22 cellular contexts compared by ENCODE assay signal in the genomic region with DNA sequence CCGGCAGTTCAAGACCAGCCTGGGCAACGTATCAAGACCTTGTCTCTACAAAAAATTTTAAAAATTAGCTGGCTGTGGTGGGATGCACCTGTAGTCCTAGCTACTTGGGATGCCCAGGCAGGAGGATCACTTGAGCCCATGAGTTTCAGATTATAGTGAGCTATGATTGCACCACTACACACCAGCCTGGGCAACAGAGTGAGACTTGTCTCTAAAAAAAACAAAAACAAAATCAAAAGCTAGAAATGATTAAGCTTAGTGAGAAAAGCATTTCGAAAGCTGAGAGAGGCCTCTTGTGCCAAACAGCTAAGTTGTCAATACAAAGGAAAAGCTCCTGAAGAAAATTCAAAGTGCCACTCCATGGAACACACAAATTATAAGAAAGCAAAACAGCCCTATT. TPM values are rescaled to one million over a fixed set of nuclear protein-coding genes. Genes with fewer than 3 reads are reported as not detected.
DNase-seq lines count a peak whose midpoint lies in the region; ATAC-seq and TF ChIP-seq lines count a peak whose summit lies in the region.
"Had no signal": no experiment of that assay in that cellular context is flagged by ENCODE, and none has a peak within 500 bp of the region (broad histone marks: within the 10 kb centered on the region; RNA-seq: fewer than 3 reads in every experiment).

No MANE protein-coding gene starts in this region.

- H3K9ac ChIP-seq in SK-N-MC (ENCODE audit: insufficient read length) (no peak overlapping the region), smooth muscle cell (ENCODE audit: low read depth) (no peak overlapping the region)

- 0 out of 3 replicates have a peak overlapping the region, but pooled peaks have one; percentile 9 for H3K4me3 Mint-ChIP-seq in GM23338
- H3K4me3 Mint-ChIP-seq: IgD-negative memory B cell had no signal

- no peak for TF ChIP-seq POLR2A in ovary (IDR thresholded peaks at IDR 0.05)

- H3K27ac ChIP-seq in GM23338 (ENCODE audit: low read depth) (peak overlapping the region; percentile 92), SK-N-MC (peak overlapping the region; percentile 91), hepatocyte (peak overlapping the region; percentile 25), smooth muscle cell (ENCODE audit: low read depth) (peak overlapping the region; percentile 10), ovary (no peak overlapping the region)
- H3K27ac ChIP-seq: HL-60 had no signal

- no peak for ATAC-seq in GM23338
- ATAC-seq: HCT116 had no signal

- peaks cover 17% of the 10 kb centered on the region; the same call in 2 of the 3 replicates for H3K36me3 Mint-ChIP-seq in GM23338 (ENCODE audit: low read depth)

- H3K36me3 ChIP-seq in GM23338 (ENCODE audit: insufficient read depth) = no peaks in the 10 kb centered on the region
- H3K36me3 ChIP-seq in SK-N-MC (ENCODE audit: insufficient read depth, low read length) = no peaks in the 10 kb centered on the region
- H3K36me3 ChIP-seq in hepatocyte (replicated peaks; ENCODE audit: insufficient read depth, low read depth) = no peaks in the 10 kb centered on the region
- no peaks in the 10 kb centered on the region for H3K36me3 ChIP-seq in smooth muscle cell (ENCODE audit: low read depth)
- no peaks in the 10 kb centered on the region for H3K36me3 ChIP-seq in ovary
- H3K36me3 ChIP-seq: MG63 had no signal

- H3K27ac Mint-ChIP-seq in GM23338 = peak overlapping the region; percentile 96
- H3K27ac Mint-ChIP-seq: IgD-negative memory B cell had no signal

- H2AFZ ChIP-seq in GM23338 (no peak overlapping the region), hepatocyte (no peak overlapping the region), smooth muscle cell (ENCODE audit: low read depth) (no peak overlapping the region)

- H3K9me3 Mint-ChIP-seq in GM23338 = peaks cover 19% of the 10 kb centered on the region; the same call in 2 of the 3 replicates

- intact Hi-C loops in ovary (cut with DNase I) = no loop called here

- no peak for DNase-seq in GM23338 (ENCODE audit: low spot score)
- DNase-seq in SK-N-MC (ENCODE audit: low read depth, low spot score) = no peak
- no peak for DNase-seq in hepatocyte (ENCODE audit: low spot score)
- no peak for DNase-seq in smooth muscle cell (lab: John Stamatoyannopoulos, UW; ENCODE audit: unreplicated experiment)
- DNase-seq in foreskin fibroblast = no peak
- DNase-seq in ovary = no peak
- no peak for DNase-seq in activated effector memory CD4-positive, alpha-beta T cell treated with Interleukin-2 at 50 U/mL for 16 hours
- DNase-seq: ACHN, AML-193, GDM1, Karpas-422, MG63, NCI-H1048, NCI-H1436, NCI-H1930, NCI-H524, NCI-H82, OCI-M1, SHP77 treated with DMSO at 0.1 percent for 48 hours had no signal

- no peaks in the 10 kb centered on the region; the same call in 1 of the 2 replicates for H3F3A ChIP-seq in GM23338 (replicated peaks; ENCODE audit: low read depth)
- H3F3A ChIP-seq in smooth muscle cell (ENCODE audit: low read depth) = peaks cover 6% of the 10 kb centered on the region

- TF ChIP-seq CTCF in GM23338 (conservative IDR thresholded peaks at IDR 0.05; ENCODE audit: low read depth in 2 of 2) (no peak), hepatocyte (IDR thresholded peaks at IDR 0.05; ENCODE audit: poor library complexity) (no peak), smooth muscle cell (IDR thresholded peaks at IDR 0.05; ENCODE audit: borderline replicate concordance, insufficient read depth, poor library complexity, severe bottlenecking) (no peak), foreskin fibroblast (IDR thresholded peaks at IDR 0.05; ENCODE audit: low read depth, low read length) (no peak), ovary (IDR thresholded peaks at IDR 0.05) (no peak)

- H3K9me2 ChIP-seq in GM23338 (ENCODE audit: insufficient read depth) (no peaks in the 10 kb centered on the region), hepatocyte (replicated peaks; ENCODE audit: insufficient read depth) (no peaks in the 10 kb centered on the region)

- H3K27me3 Mint-ChIP-seq in GM23338 (ENCODE audit: insufficient read depth, low read depth, poor library complexity) = peaks cover 17% of the 10 kb centered on the region

- H4K20me1 ChIP-seq in GM23338 (replicated peaks; ENCODE audit: insufficient read depth) = no peaks in the 10 kb centered on the region
- H4K20me1 ChIP-seq in hepatocyte (ENCODE audit: insufficient read depth, poor library complexity, severe bottlenecking) = no peaks in the 10 kb centered on the region
- H4K20me1 ChIP-seq in smooth muscle cell (ENCODE audit: low read depth) = no peaks in the 10 kb centered on the region

- H3K4me2 ChIP-seq in GM23338 = peak overlapping the region; percentile 40; the same call in 1 of the 2 replicates
- no peak overlapping the region for H3K4me2 ChIP-seq in hepatocyte
- H3K4me2 ChIP-seq in smooth muscle cell = no peak overlapping the region

- H3K9me3 ChIP-seq in SK-N-MC (ENCODE audit: low read depth, low read length) (no peaks in the 10 kb centered on the region; the same call in 1 of the 2 replicates), hepatocyte (ENCODE audit: low read depth) (no peaks in the 10 kb centered on the region), smooth muscle cell (replicated peaks; ENCODE audit: low read depth) (no peaks in the 10 kb centered on the region), ovary (no peaks in the 10 kb centered on the region)
- H3K9me3 ChIP-seq: MG63 had no signal

- H3K4me1 ChIP-seq in GM23338 (ENCODE audit: insufficient read depth) (peaks cover 44% of the 10 kb centered on the region), hepatocyte (ENCODE audit: insufficient read depth) (no peaks in the 10 kb centered on the region), smooth muscle cell (ENCODE audit: low read depth) (peaks cover 4% of the 10 kb centered on the region), ovary (ENCODE audit: insufficient read depth) (no peaks in the 10 kb centered on the region)

- H3K27me3 ChIP-seq in GM23338 (ENCODE audit: insufficient read depth) (no peaks in the 10 kb centered on the region), hepatocyte (no peaks in the 10 kb centered on the region), smooth muscle cell (ENCODE audit: low read depth) (no peaks in the 10 kb centered on the region), ovary (no peaks in the 10 kb centered on the region)
- H3K27me3 ChIP-seq: MG63 had no signal

- H3K4me1 Mint-ChIP-seq in GM23338 = peaks cover 60% of the 10 kb centered on the region

- WGBS in hepatocyte (ENCODE audit: low lambda C conversion rate, missing lambda C conversion rate) = 100% methylated on average over 3 of the region's 3 CpGs
- WGBS in smooth muscle cell (ENCODE audit: low lambda C conversion rate) = 93% methylated on average over 3 of the region's 3 CpGs
- WGBS in ovary, 3 donors = 92 to 98% (median 96%) methylated on average over 3 of the region's 3 CpGs

- H3K4me3 ChIP-seq in GM23338 (no peak overlapping the region), SK-N-MC (peak overlapping the region; percentile 61), hepatocyte (no peak overlapping the region), smooth muscle cell (no peak overlapping the region), foreskin fibroblast (ENCODE audit: low read depth in 1 of 2, low read length in 2 of 2) (no peak overlapping the region), ovary (no peak overlapping the region)
- H3K4me3 ChIP-seq: MG63 had no signal

- H3K79me2 ChIP-seq in GM23338 (replicated peaks; ENCODE audit: insufficient read depth) (no peaks in the 10 kb centered on the region), hepatocyte (no peaks in the 10 kb centered on the region), smooth muscle cell (ENCODE audit: low read depth) (no peaks in the 10 kb centered on the region)

- no peak for TF ChIP-seq EP300 in ovary (IDR thresholded peaks at IDR 0.05)

TF ChIP-seq in GM23338, 12 proteins besides CTCF, POLR2A, EP300 and RAD21 (continues in another document):
- TF ChIP-seq EZH2phosphoT487 (IDR thresholded peaks at IDR 0.05; ENCODE audit: unreplicated experiment) = no peak
- TF ChIP-seq EZH2 (IDR thresholded peaks at IDR 0.05; ENCODE audit: low read depth, unreplicated experiment) = no peak
- no peak for TF ChIP-seq ZNF114 (CRISPR knock-in tag; IDR thresholded peaks at IDR 0.05)
- TF ChIP-seq, protein P1, sequence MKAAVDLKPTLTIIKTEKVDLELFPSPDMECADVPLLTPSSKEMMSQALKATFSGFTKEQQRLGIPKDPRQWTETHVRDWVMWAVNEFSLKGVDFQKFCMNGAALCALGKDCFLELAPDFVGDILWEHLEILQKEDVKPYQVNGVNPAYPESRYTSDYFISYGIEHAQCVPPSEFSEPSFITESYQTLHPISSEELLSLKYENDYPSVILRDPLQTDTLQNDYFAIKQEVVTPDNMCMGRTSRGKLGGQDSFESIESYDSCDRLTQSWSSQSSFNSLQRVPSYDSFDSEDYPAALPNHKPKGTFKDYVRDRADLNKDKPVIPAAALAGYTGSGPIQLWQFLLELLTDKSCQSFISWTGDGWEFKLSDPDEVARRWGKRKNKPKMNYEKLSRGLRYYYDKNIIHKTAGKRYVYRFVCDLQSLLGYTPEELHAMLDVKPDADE (IDR thresholded peaks at IDR 0.05) = no peak

RNA-seq across cellular contexts. Expression of a gene that starts 4.8 kb away (rescaled TPM):
- 3.1 TPM in 1 of 2 replicates, not detected in the other for total RNA-seq in GM23338 (2014; rRNA removed; shearing (Covaris generic))
- polyA plus RNA-seq in GM23338 (2016; fragmentation: Nextera tagmentation; extraction: Ambion mirVana) = 0.55 and 0.78 TPM in 2 replicates
- 2.7 and 5.3 TPM in 2 replicates for total RNA-seq in hepatocyte
- polyA plus RNA-seq in hepatocyte = 0.94 and 1.9 TPM in 2 replicates
- 5.9 and 6.2 TPM in 2 replicates for total RNA-seq in smooth muscle cell
- 0.92 and 3.7 TPM in 2 replicates for polyA plus RNA-seq in smooth muscle cell
- 1 to 10 TPM; 1.7 to 3.9 (median 2.5) TPM for total RNA-seq in ovary
- 1 to 10 TPM in 1 of 2 donors, under 1 TPM in 1; 0.82 to 1.3 TPM for polyA plus RNA-seq in ovary
- polyA plus RNA-seq: IgD-negative memory B cell had no signal

Comparison
In these comparisons a context has a peak if more than half of its experiments do, and no peak if none do; other contexts are left out.
1. H3K27ac ChIP-seq: peak in GM23338 (single experiment), SK-N-MC (single experiment), hepatocyte (single experiment) and smooth muscle cell (single experiment); none in ovary (0 of 2).